12 cellular contexts compared by ENCODE assay signal in the genomic region with DNA sequence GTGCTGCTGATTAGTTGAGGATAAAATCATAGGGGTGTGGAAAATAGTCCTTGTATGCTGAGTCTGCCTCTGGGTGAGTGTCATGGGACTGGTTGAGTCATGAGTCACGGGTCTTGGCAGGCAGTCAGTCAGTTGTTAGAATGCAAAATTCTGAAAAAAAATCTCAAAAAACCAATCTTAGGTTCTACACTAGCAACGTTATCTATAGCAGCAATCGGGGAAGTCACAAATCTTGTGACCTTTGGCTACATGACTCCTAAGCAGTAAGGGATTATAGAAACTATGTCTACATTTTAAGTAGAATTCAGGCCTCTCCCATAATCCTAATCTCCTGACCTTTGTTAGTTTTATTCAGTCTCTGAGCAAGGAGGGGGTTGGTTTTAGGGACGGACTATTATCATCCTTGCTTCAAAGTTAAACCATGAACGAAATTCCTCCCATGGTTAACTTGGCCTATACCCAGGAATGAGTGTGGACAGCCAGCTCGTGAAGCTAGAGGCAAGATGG. TPM values are rescaled to one million over a fixed set of nuclear protein-coding genes. Genes with fewer than 3 reads are reported as not detected.
DNase-seq lines count a peak whose midpoint lies in the region; ATAC-seq and TF ChIP-seq lines count a peak whose summit lies in the region.
"Had no signal": no experiment of that assay in that cellular context is flagged by ENCODE, and none has a peak within 500 bp of the region (broad histone marks: within the 10 kb centered on the region; RNA-seq: fewer than 3 reads in every experiment).

No MANE protein-coding gene starts in this region.

- intact Hi-C loops in PC-3 (cut with micrococcal nuclease): no loop called here
- intact Hi-C loops in PC-9 (cut with micrococcal nuclease; ENCODE audit: unreplicated experiment): no loop called here
- intact Hi-C loops in activated CD4-positive, alpha-beta T cell treated with anti-CD3 and anti-CD28 coated beads for 36 hours (cut with DNase I, micrococcal nuclease): no loop called here

- no peaks in the 10 kb centered on the region for H3K79me2 ChIP-seq in PC-3 (ENCODE audit: low read length)
- no peaks in the 10 kb centered on the region for H3K79me2 ChIP-seq in PC-9 (ENCODE audit: low read depth)

- no peak overlapping the region for H3K9ac ChIP-seq in PC-3 (ENCODE audit: low read length)
- H3K9ac ChIP-seq in endodermal cell (ENCODE audit: extremely low read depth, low read length, poor library complexity, severe bottlenecking): no peak overlapping the region
- H3K9ac ChIP-seq: KMS-11 had no signal

- DNase-seq in COLO829 (ENCODE audit: low spot score): peak; percentile 29
- peak; percentile 27 for DNase-seq in PC-3
- no peak for DNase-seq in endodermal cell
- peak; percentile 10 for DNase-seq in myocyte (ENCODE audit: low read depth)
- DNase-seq in PC-9: no peak
- DNase-seq in activated CD4-positive, alpha-beta T cell treated with anti-CD3 and anti-CD28 coated beads for 36 hours: no peak
- no peak for DNase-seq in SHP77 treated with DMSO at 0.1 percent for 48 hours (lab: John Stamatoyannopoulos, UW)
- DNase-seq: midbrain had no signal

- no peak overlapping the region for H3K27ac ChIP-seq in PC-3 (ENCODE audit: low read length)
- H3K27ac ChIP-seq in endodermal cell (ENCODE audit: low read depth, low read length): no peak overlapping the region
- no peak overlapping the region for H3K27ac ChIP-seq in PC-9
- H3K27ac ChIP-seq: KMS-11 had no signal

- H3K27me3 ChIP-seq in PC-3 (ENCODE audit: low read length) (no peaks in the 10 kb centered on the region), endodermal cell (ENCODE audit: control insufficient read depth, insufficient read depth, low read length, poor library complexity, severe bottlenecking) (no peaks in the 10 kb centered on the region), PC-9 (ENCODE audit: insufficient read depth, low read depth) (peaks cover 67% of the 10 kb centered on the region)
- H3K27me3 ChIP-seq: BLaER1 treated with 17β-estradiol and CSF1 and Interleukin-3, amounts not matched to agents 10 nM and 100 nM; tibial nerve had no signal

- H3K4me3 ChIP-seq in PC-3 (ENCODE audit: low read length): no peak overlapping the region
- peak overlapping the region; percentile 56 for H3K4me3 ChIP-seq in endodermal cell (ENCODE audit: low read length)
- no peak overlapping the region for H3K4me3 ChIP-seq in PC-9
- H3K4me3 ChIP-seq: tibial nerve had no signal

- H3K9me3 Mint-ChIP-seq in endodermal cell: peaks cover 20% of the 10 kb centered on the region
- H3K9me3 Mint-ChIP-seq in activated CD4-positive, alpha-beta T cell treated with anti-CD3 and anti-CD28 coated beads for 36 hours (ENCODE audit: low read depth): no peaks in the 10 kb centered on the region

- peaks cover 4% of the 10 kb centered on the region for H3K36me3 Mint-ChIP-seq in endodermal cell (ENCODE audit: low read depth)
- H3K36me3 Mint-ChIP-seq in activated CD4-positive, alpha-beta T cell treated with anti-CD3 and anti-CD28 coated beads for 36 hours (ENCODE audit: low read depth): no peaks in the 10 kb centered on the region

- peak; percentile 29; the same call in 1 of the 2 replicates for ATAC-seq in PC-3
- no peak for ATAC-seq in activated CD4-positive, alpha-beta T cell treated with anti-CD3 and anti-CD28 coated beads for 36 hours
- ATAC-seq in HG03159 (IDR thresholded peaks at IDR 0.05; ENCODE audit: unreplicated experiment): no peak

- no peak overlapping the region for H3K4me3 Mint-ChIP-seq in endodermal cell
- H3K4me3 Mint-ChIP-seq in activated CD4-positive, alpha-beta T cell treated with anti-CD3 and anti-CD28 coated beads for 36 hours: no peak overlapping the region

- 92 to 94% methylated on average over 5 to 6 of the region's 6 CpGs for WGBS in endodermal cell (ENCODE audit: insufficient coverage in 1 of 2, insufficient read length in 1 of 2), 2 experiments

- H3K4me1 ChIP-seq in PC-3 (ENCODE audit: insufficient read depth, low read length) (no peaks in the 10 kb centered on the region), endodermal cell (ENCODE audit: control insufficient read depth, insufficient read depth, low read length) (no peaks in the 10 kb centered on the region), PC-9 (replicated peaks; ENCODE audit: insufficient read depth) (no peaks in the 10 kb centered on the region)
- H3K4me1 ChIP-seq: tibial nerve had no signal

- H3K4me2 ChIP-seq in PC-3 (ENCODE audit: low read length) (no peak overlapping the region), PC-9 (no peak overlapping the region)
- H3K4me2 ChIP-seq: KMS-11 had no signal

- CTCF ChIA-PET in PC-3 (lab: Charles Lee) (no interaction called here), PC-9 (lab: Charles Lee) (no interaction called here)
- CTCF ChIA-PET in activated CD4-positive, alpha-beta T cell treated with anti-CD3 and anti-CD28 coated beads for 36 hours (lab: Charles Lee): interaction anchor here (0.6 kb wide), 1 partner anchor 1103 kb away, joined by 4 read pairs; no protein-coding TSS in a partner anchor

- H3K36me3 ChIP-seq in PC-3 (ENCODE audit: low read depth, low read length) (no peaks in the 10 kb centered on the region), endodermal cell (ENCODE audit: control insufficient read depth, insufficient read depth, low read length) (no peaks in the 10 kb centered on the region), PC-9 (ENCODE audit: low read depth) (no peaks in the 10 kb centered on the region)
- H3K36me3 ChIP-seq: tibial nerve had no signal

- POLR2A ChIA-PET in PC-3 (lab: Charles Lee; ENCODE audit: unreplicated experiment) (no interaction called here), PC-9 (lab: Charles Lee; ENCODE audit: unreplicated experiment) (no interaction called here)
- POLR2A ChIA-PET in activated CD4-positive, alpha-beta T cell treated with anti-CD3 and anti-CD28 coated beads for 36 hours (lab: Charles Lee): no interaction called here

- no TSS peak for BruUV-seq in PC-3 (replicated peaks; lab: Mats Ljungman, UMichigan)
- BruUV-seq in PC-9 (replicated peaks; lab: Mats Ljungman, UMichigan): no TSS peak

- H3F3A ChIP-seq in PC-3 (ENCODE audit: low read length, unreplicated experiment) (no peaks in the 10 kb centered on the region), PC-9 (ENCODE audit: insufficient read depth, low read depth) (no peaks in the 10 kb centered on the region)

- TF ChIP-seq CTCF in PC-3 (conservative IDR thresholded peaks at IDR 0.05; ENCODE audit: low read depth, low read length) (no peak), endodermal cell (conservative IDR thresholded peaks at IDR 0.05) (no peak), PC-9 (conservative IDR thresholded peaks at IDR 0.05) (no peak)

- H2AFZ ChIP-seq in PC-3 (ENCODE audit: low read length) (no peak overlapping the region), PC-9 (no peak overlapping the region)

- peaks cover 9% of the 10 kb centered on the region for H3K4me1 Mint-ChIP-seq in endodermal cell
- no peaks in the 10 kb centered on the region for H3K4me1 Mint-ChIP-seq in activated CD4-positive, alpha-beta T cell treated with anti-CD3 and anti-CD28 coated beads for 36 hours

- H3K9me2 ChIP-seq in PC-3 (replicated peaks; ENCODE audit: low read length): no peaks in the 10 kb centered on the region
- H3K9me2 ChIP-seq in PC-9 (ENCODE audit: insufficient read depth): no peaks in the 10 kb centered on the region

- H3K27me3 Mint-ChIP-seq in endodermal cell (ENCODE audit: insufficient read depth): no peaks in the 10 kb centered on the region
- no peaks in the 10 kb centered on the region for H3K27me3 Mint-ChIP-seq in activated CD4-positive, alpha-beta T cell treated with anti-CD3 and anti-CD28 coated beads for 36 hours

- H4K20me1 ChIP-seq in PC-3 (ENCODE audit: low read length) (no peaks in the 10 kb centered on the region), PC-9 (ENCODE audit: insufficient read depth) (no peaks in the 10 kb centered on the region)
- H4K20me1 ChIP-seq: BLaER1 treated with 17β-estradiol and CSF1 and Interleukin-3, amounts not matched to agents 10 nM and 100 nM had no signal

- H3K9me3 ChIP-seq in PC-3 (ENCODE audit: low read length) (no peaks in the 10 kb centered on the region), endodermal cell (ENCODE audit: control insufficient read depth, low read length) (peaks cover 18% of the 10 kb centered on the region), PC-9 (ENCODE audit: insufficient read depth, low read depth) (peaks cover 12% of the 10 kb centered on the region; the same call in 1 of the 2 replicates)
- H3K9me3 ChIP-seq: tibial nerve had no signal

- H3K27ac Mint-ChIP-seq in endodermal cell: peak overlapping the region; percentile 53
- H3K27ac Mint-ChIP-seq in activated CD4-positive, alpha-beta T cell treated with anti-CD3 and anti-CD28 coated beads for 36 hours: no peak overlapping the region

RNA-seq across cellular contexts. Expression of a gene that starts 18.0 kb away (rescaled TPM):
- total RNA-seq in PC-3 (2014; rRNA removed): 1.2 and 2.0 TPM in 2 replicates
- total RNA-seq in endodermal cell: 1 to 10 TPM; 2.1 to 4.1 TPM
- polyA plus RNA-seq in endodermal cell (2013, experiment 1 of 2): 2.0 TPM
- polyA plus RNA-seq in endodermal cell (2013, experiment 2 of 2): 1.6 TPM
- not detected in 2 replicates for total RNA-seq in myocyte
- 0.58 TPM for polyA plus RNA-seq in myocyte (2012)
- 0.55 TPM in 1 of 2 replicates, not detected in the other for total RNA-seq in PC-9 (2021)
- total RNA-seq in activated CD4-positive, alpha-beta T cell treated with anti-CD3 and anti-CD28 coated beads for 36 hours: under 1 TPM; 0.64 to 0.88 TPM

Comparison
In these comparisons a context has a peak if more than half of its experiments do, and no peak if none do; other contexts are left out.
1. DNase-seq: peak in COLO829 (single experiment), PC-3 (single experiment) and myocyte (single experiment); none in endodermal cell (single experiment), PC-9 (0 of 2), activated CD4-positive, alpha-beta T cell treated with anti-CD3 and anti-CD28 coated beads for 36 hours (single experiment) and SHP77 treated with DMSO at 0.1 percent for 48 hours (single experiment).